In genomic region chr11:35335226-35335625, GRCh38 we compare ENCODE assay signal across 24 cellular contexts.
DNase-seq lines count a peak whose midpoint lies in the region.
"Had no signal": no experiment of that assay in that cellular context is flagged by ENCODE, and none has a peak within 500 bp of the region (broad histone marks: within the 10 kb centered on the region; RNA-seq: fewer than 3 reads in every experiment).

No MANE protein-coding gene starts in this region.

- no peak overlapping the region for H3K23ac ChIP-seq in trophoblast cell (ENCODE audit: low read length)

- DNase-seq in CD1c-positive myeloid dendritic cell (ENCODE audit: extremely low spot score) (peak; percentile 53), LHCN-M2 (ENCODE audit: low read depth) (peak; percentile 88), trophoblast cell (peak; percentile 71 to 81), amygdala (lab: John Stamatoyannopoulos, UW) (no peak), SW480 (ENCODE audit: low spot score) (no peak)
- no peak for DNase-seq in activated CD4-positive, alpha-beta T cell treated with anti-CD3 and anti-CD28 coated beads, Interleukin-2, amount 10 ng/mL, durations not matched to agents 7 days and 5 days
- DNase-seq: activated CD8-positive, alpha-beta memory T cell treated with anti-CD3 and anti-CD28 coated beads, Interleukin-2, amount 50 U/mL, for 4 hours; activated effector memory CD4-positive, alpha-beta T cell treated with Interleukin-2 at 50 U/mL for 16 hours; activated naive CD8-positive, alpha-beta T cell treated with anti-CD3 and anti-CD28 coated beads, Interleukin-2, amount 50 U/mL, for 24 hours; AML-193; Caco-2; EL; GOT3; NCI-H1436; stimulated activated CD4-positive, alpha-beta T cell treated with anti-CD3 and anti-CD28 coated beads, Interleukin-2, amount 100 ng/mL, for 48 hours; stimulated activated naive CD4-positive, alpha-beta T cell treated with Interleukin-2 at 50 U/mL for 16 hours had no signal

- peaks cover 9% of the 10 kb centered on the region for H3K9me3 Mint-ChIP-seq in dendritic cell treated with granulocyte-macrophage colony-stimulating factor and Interleukin-4, amounts not matched to agents 40 ng/mL and 50 ng/mL, for 4 days
- peaks cover 18% of the 10 kb centered on the region for H3K9me3 Mint-ChIP-seq in activated CD4-positive, alpha-beta T cell treated with anti-CD3 and anti-CD28 coated beads, Interleukin-2, amount 10 ng/mL, durations not matched to agents 7 days and 5 days
- H3K9me3 Mint-ChIP-seq: activated naive CD8-positive, alpha-beta T cell treated with anti-CD3 and anti-CD28 coated beads, Interleukin-2, amount 50 U/mL, for 24 hours had no signal

- no peaks in the 10 kb centered on the region for H3K79me1 ChIP-seq in trophoblast cell (ENCODE audit: low read length)

- no peak overlapping the region for H4K91ac ChIP-seq in trophoblast cell (ENCODE audit: low read depth, low read length)

- H3K4me1 ChIP-seq in trophoblast cell (ENCODE audit: control insufficient read depth in 1 of 2, insufficient read depth in 2 of 2, low read length in 2 of 2): peaks cover 2 to 3% of the 10 kb centered on the region in 2 experiments
- H3K4me1 ChIP-seq: Caco-2, prostate gland had no signal

- H3K36me3 Mint-ChIP-seq in dendritic cell treated with granulocyte-macrophage colony-stimulating factor and Interleukin-4, amounts not matched to agents 40 ng/mL and 50 ng/mL, for 4 days (ENCODE audit: low read depth): no peaks in the 10 kb centered on the region
- peaks cover 25% of the 10 kb centered on the region for H3K36me3 Mint-ChIP-seq in activated CD4-positive, alpha-beta T cell treated with anti-CD3 and anti-CD28 coated beads, Interleukin-2, amount 10 ng/mL, durations not matched to agents 7 days and 5 days (ENCODE audit: low read depth)

- H3K9me3 ChIP-seq in trophoblast cell (ENCODE audit: insufficient read depth, low read depth, low read length): no peaks in the 10 kb centered on the region
- H3K9me3 ChIP-seq: Caco-2, neutrophil, prostate gland, thoracic aorta had no signal

- H3K4me2 ChIP-seq in trophoblast cell (ENCODE audit: low read length): no peak overlapping the region
- H3K4me2 ChIP-seq: smooth muscle cell had no signal

- no peak overlapping the region for H2BK5ac ChIP-seq in trophoblast cell (ENCODE audit: low read depth, low read length, poor library complexity)

- H3K27me3 Mint-ChIP-seq in dendritic cell treated with granulocyte-macrophage colony-stimulating factor and Interleukin-4, amounts not matched to agents 40 ng/mL and 50 ng/mL, for 4 days: no peaks in the 10 kb centered on the region
- no peaks in the 10 kb centered on the region for H3K27me3 Mint-ChIP-seq in activated CD4-positive, alpha-beta T cell treated with anti-CD3 and anti-CD28 coated beads, Interleukin-2, amount 10 ng/mL, durations not matched to agents 7 days and 5 days
- H3K27me3 Mint-ChIP-seq: activated naive CD8-positive, alpha-beta T cell treated with anti-CD3 and anti-CD28 coated beads, Interleukin-2, amount 50 U/mL, for 24 hours had no signal

- no peak overlapping the region for H3K27ac ChIP-seq in trophoblast cell (ENCODE audit: low read depth, low read length)
- H3K27ac ChIP-seq: coronary artery, neutrophil, prostate gland, thoracic aorta had no signal

- no peak overlapping the region for H4K12ac ChIP-seq in trophoblast cell (ENCODE audit: low read depth, low read length)

- no peaks in the 10 kb centered on the region for H3K36me3 ChIP-seq in trophoblast cell (ENCODE audit: control insufficient read depth in 1 of 2, insufficient read depth in 2 of 2, low read length in 2 of 2)
- H3K36me3 ChIP-seq: neutrophil, prostate gland, thoracic aorta had no signal

- WGBS in trophoblast cell (ENCODE audit: extremely low coverage, insufficient coverage, insufficient read length): no CpG with 5 or more reads among the region's 2 CpGs

- H2BK12ac ChIP-seq in trophoblast cell (ENCODE audit: low read length): no peak overlapping the region

- H3K14ac ChIP-seq in trophoblast cell (ENCODE audit: low read length): no peak overlapping the region

- no peak overlapping the region for H3K4me3 Mint-ChIP-seq in dendritic cell treated with granulocyte-macrophage colony-stimulating factor and Interleukin-4, amounts not matched to agents 40 ng/mL and 50 ng/mL, for 4 days
- H3K4me3 Mint-ChIP-seq in activated CD4-positive, alpha-beta T cell treated with anti-CD3 and anti-CD28 coated beads, Interleukin-2, amount 10 ng/mL, durations not matched to agents 7 days and 5 days: no peak overlapping the region
- H3K4me3 Mint-ChIP-seq: activated naive CD8-positive, alpha-beta T cell treated with anti-CD3 and anti-CD28 coated beads, Interleukin-2, amount 50 U/mL, for 24 hours; brain; T-helper 2 cell treated with Interferon-gamma antibody and Interleukin-4, amounts not matched to agents 5 μg/mL and 100 μg/mL, for 36 hours had no signal

- intact Hi-C loops in dendritic cell treated with granulocyte-macrophage colony-stimulating factor and Interleukin-4, amounts not matched to agents 40 ng/mL and 50 ng/mL, for 4 days (cut with micrococcal nuclease): no loop called here

- H2BK120ac ChIP-seq in trophoblast cell (ENCODE audit: insufficient read depth, low read length, poor library complexity): no peak overlapping the region

- H2AFZ ChIP-seq in trophoblast cell (ENCODE audit: insufficient read depth, low read length, poor library complexity): no peak overlapping the region

- no peak overlapping the region for H3K18ac ChIP-seq in trophoblast cell (ENCODE audit: low read length)

- H3K9ac ChIP-seq in trophoblast cell (ENCODE audit: low read length): no peak overlapping the region

- no peak overlapping the region for H3K4ac ChIP-seq in trophoblast cell (ENCODE audit: low read depth, low read length)

- peak overlapping the region; percentile 21 for H3K27ac Mint-ChIP-seq in dendritic cell treated with granulocyte-macrophage colony-stimulating factor and Interleukin-4, amounts not matched to agents 40 ng/mL and 50 ng/mL, for 4 days
- H3K27ac Mint-ChIP-seq in activated CD4-positive, alpha-beta T cell treated with anti-CD3 and anti-CD28 coated beads, Interleukin-2, amount 10 ng/mL, durations not matched to agents 7 days and 5 days: no peak overlapping the region
- H3K27ac Mint-ChIP-seq: activated naive CD8-positive, alpha-beta T cell treated with anti-CD3 and anti-CD28 coated beads, Interleukin-2, amount 50 U/mL, for 24 hours; brain; T-helper 2 cell treated with Interferon-gamma antibody and Interleukin-4, amounts not matched to agents 5 μg/mL and 100 μg/mL, for 36 hours had no signal

- POLR2A ChIA-PET in activated CD4-positive, alpha-beta T cell treated with anti-CD3 and anti-CD28 coated beads, Interleukin-2, amount 10 ng/mL, durations not matched to agents 7 days and 5 days (lab: Charles Lee): no interaction called here

- no peak overlapping the region for H4K8ac ChIP-seq in trophoblast cell (ENCODE audit: low read depth, low read length)

- no peak overlapping the region for H3K4me3 ChIP-seq in trophoblast cell (ENCODE audit: low read depth, low read length)
- H3K4me3 ChIP-seq: coronary artery, prostate gland, smooth muscle cell, thoracic aorta had no signal

- peaks cover 57% of the 10 kb centered on the region for H3K4me1 Mint-ChIP-seq in dendritic cell treated with granulocyte-macrophage colony-stimulating factor and Interleukin-4, amounts not matched to agents 40 ng/mL and 50 ng/mL, for 4 days (ENCODE audit: low read depth)
- H3K4me1 Mint-ChIP-seq in activated CD4-positive, alpha-beta T cell treated with anti-CD3 and anti-CD28 coated beads, Interleukin-2, amount 10 ng/mL, durations not matched to agents 7 days and 5 days: peaks cover 29% of the 10 kb centered on the region

- CTCF ChIA-PET in activated CD4-positive, alpha-beta T cell treated with anti-CD3 and anti-CD28 coated beads, Interleukin-2, amount 10 ng/mL, durations not matched to agents 7 days and 5 days (lab: Charles Lee): interaction anchor here (0.9 to 1.2 kb wide), 3 partner anchors 9 to 30 kb away, joined by 3 read pairs; no protein-coding TSS in a partner anchor

- H3K79me2 ChIP-seq in trophoblast cell (ENCODE audit: control insufficient read depth, insufficient read depth, low read length, poor library complexity): no peaks in the 10 kb centered on the region

- no peaks in the 10 kb centered on the region for H3K27me3 ChIP-seq in trophoblast cell (ENCODE audit: insufficient read depth, low read length)
- H3K27me3 ChIP-seq: neutrophil had no signal

- no peak overlapping the region for H2AK5ac ChIP-seq in trophoblast cell (ENCODE audit: low read length)

Comparison
In these comparisons a context has a peak if more than half of its experiments do, and no peak if none do; other contexts are left out.
1. DNase-seq: peak in CD1c-positive myeloid dendritic cell (single experiment), LHCN-M2 (single experiment) and trophoblast cell (2 of 2); none in amygdala (0 of 56), activated CD4-positive, alpha-beta T cell treated with anti-CD3 and anti-CD28 coated beads, Interleukin-2, amount 10 ng/mL, durations not matched to agents 7 days and 5 days (single experiment) and SW480 (single experiment).